ENCODE assay signal across 1 cellular context in the genomic region with DNA sequence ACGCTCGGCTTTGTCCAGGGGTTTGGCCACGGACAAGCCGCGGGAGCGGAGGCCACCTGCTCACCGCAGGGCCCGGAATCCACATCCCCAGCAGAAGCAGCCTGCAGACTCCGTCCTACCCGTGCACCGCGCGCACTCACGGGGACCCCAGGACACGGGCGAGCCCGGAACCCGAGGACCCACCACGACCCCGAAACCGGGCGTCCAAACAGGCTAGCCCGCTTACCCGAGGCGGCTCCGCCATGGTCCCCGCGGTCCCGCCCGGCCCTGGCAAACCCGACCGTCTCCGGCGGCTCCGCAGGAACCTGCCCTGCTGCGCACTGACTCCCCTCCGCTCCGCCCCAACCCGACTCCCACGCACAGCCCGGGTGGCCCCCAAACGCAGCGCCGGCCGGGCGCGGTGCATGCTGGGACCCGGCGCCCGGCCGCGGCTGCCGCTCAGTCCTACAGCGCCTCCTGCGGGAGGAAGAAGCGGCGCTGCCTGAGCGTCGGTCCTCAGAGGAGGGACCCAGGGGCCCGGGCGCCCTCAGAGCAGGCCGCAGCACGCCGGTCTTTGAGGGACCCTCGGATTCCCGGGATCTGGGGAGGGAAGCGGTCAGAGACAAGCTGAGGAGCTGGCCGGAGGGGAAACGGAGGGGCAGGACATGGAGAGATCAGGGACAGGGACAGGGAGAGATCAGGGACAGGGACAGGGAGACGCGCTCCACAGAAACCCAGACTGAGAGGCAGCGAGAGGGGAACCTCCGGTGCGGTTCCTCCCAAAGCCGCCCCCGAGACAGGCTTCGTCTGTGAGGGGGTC.
TF ChIP-seq lines count a peak whose summit lies in the region.

A gene with protein sequence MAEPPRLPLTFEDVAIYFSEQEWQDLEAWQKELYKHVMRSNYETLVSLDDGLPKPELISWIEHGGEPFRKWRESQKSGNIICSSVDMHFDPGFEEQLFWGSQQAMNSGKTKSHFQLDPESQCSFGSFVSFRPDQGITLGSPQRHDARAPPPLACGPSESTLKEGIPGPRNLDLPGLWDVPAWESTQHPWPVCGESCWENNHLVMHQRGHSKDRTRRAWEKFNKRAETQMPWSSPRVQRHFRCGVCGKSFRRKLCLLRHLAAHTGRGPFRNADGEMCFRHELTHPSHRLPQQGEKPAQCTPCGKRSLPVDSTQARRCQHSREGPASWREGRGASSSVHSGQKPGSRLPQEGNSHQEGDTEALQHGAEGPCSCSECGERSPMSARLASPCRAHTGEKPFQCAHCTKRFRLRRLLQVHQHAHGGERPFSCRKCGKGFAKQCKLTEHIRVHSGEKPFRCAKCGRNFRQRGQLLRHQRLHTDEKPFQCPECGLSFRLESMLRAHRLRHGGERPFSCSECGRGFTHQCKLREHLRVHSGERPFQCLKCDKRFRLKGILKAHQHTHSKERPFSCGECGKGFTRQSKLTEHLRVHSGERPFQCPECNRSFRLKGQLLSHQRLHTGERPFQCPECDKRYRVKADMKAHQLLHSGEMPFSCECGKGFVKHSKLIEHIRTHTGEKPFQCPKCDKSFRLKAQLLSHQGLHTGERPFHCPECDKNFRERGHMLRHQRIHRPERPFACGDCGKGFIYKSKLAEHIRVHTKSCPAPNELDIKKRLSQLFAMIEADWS (minus strand): TSS at position 322 of the 799 bp plus-strand sequence. CDS start 78 bp downstream, at position 244.

TF ChIP-seq in HCT116, 20 proteins besides CTCF, POLR2A, EP300 and RAD21 (continued from another document):
- no peak for TF ChIP-seq SP1 (IDR thresholded peaks at IDR 0.05; ENCODE audit: low read depth)
- TF ChIP-seq SIN3A (IDR thresholded peaks at IDR 0.05; ENCODE audit: low read depth), result peak; percentile 82
- TF ChIP-seq ELF1 (IDR thresholded peaks at IDR 0.05; ENCODE audit: borderline replicate concordance, low read depth), result no peak
- no peak for TF ChIP-seq EZH2phosphoT487 (IDR thresholded peaks at IDR 0.05; ENCODE audit: borderline replicate concordance)
- no peak for TF ChIP-seq ZNF274 (IDR thresholded peaks at IDR 0.05; ENCODE audit: low read depth, low read length)
- TF ChIP-seq SRF (IDR thresholded peaks at IDR 0.05; ENCODE audit: low read depth), result no peak
- TF ChIP-seq EGR1 (IDR thresholded peaks at IDR 0.05; ENCODE audit: low read depth), result peak; percentile 99
- TF ChIP-seq JUND (IDR thresholded peaks at IDR 0.05), result no peak
- TF ChIP-seq EZH2 (IDR thresholded peaks at IDR 0.05), result no peak
- TF ChIP-seq, protein P1, sequence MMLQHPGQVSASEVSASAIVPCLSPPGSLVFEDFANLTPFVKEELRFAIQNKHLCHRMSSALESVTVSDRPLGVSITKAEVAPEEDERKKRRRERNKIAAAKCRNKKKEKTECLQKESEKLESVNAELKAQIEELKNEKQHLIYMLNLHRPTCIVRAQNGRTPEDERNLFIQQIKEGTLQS (IDR thresholded peaks at IDR 0.05), result no peak
- TF ChIP-seq, protein P2, sequence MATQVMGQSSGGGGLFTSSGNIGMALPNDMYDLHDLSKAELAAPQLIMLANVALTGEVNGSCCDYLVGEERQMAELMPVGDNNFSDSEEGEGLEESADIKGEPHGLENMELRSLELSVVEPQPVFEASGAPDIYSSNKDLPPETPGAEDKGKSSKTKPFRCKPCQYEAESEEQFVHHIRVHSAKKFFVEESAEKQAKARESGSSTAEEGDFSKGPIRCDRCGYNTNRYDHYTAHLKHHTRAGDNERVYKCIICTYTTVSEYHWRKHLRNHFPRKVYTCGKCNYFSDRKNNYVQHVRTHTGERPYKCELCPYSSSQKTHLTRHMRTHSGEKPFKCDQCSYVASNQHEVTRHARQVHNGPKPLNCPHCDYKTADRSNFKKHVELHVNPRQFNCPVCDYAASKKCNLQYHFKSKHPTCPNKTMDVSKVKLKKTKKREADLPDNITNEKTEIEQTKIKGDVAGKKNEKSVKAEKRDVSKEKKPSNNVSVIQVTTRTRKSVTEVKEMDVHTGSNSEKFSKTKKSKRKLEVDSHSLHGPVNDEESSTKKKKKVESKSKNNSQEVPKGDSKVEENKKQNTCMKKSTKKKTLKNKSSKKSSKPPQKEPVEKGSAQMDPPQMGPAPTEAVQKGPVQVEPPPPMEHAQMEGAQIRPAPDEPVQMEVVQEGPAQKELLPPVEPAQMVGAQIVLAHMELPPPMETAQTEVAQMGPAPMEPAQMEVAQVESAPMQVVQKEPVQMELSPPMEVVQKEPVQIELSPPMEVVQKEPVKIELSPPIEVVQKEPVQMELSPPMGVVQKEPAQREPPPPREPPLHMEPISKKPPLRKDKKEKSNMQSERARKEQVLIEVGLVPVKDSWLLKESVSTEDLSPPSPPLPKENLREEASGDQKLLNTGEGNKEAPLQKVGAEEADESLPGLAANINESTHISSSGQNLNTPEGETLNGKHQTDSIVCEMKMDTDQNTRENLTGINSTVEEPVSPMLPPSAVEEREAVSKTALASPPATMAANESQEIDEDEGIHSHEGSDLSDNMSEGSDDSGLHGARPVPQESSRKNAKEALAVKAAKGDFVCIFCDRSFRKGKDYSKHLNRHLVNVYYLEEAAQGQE (IDR thresholded peaks at IDR 0.05; ENCODE audit: low read depth), result no peak
- no peak for TF ChIP-seq CEBPB (IDR thresholded peaks at IDR 0.05; ENCODE audit: low read depth)
- TF ChIP-seq ZFX (IDR thresholded peaks at IDR 0.05), result peak; percentile 74
